In the genomic region with DNA sequence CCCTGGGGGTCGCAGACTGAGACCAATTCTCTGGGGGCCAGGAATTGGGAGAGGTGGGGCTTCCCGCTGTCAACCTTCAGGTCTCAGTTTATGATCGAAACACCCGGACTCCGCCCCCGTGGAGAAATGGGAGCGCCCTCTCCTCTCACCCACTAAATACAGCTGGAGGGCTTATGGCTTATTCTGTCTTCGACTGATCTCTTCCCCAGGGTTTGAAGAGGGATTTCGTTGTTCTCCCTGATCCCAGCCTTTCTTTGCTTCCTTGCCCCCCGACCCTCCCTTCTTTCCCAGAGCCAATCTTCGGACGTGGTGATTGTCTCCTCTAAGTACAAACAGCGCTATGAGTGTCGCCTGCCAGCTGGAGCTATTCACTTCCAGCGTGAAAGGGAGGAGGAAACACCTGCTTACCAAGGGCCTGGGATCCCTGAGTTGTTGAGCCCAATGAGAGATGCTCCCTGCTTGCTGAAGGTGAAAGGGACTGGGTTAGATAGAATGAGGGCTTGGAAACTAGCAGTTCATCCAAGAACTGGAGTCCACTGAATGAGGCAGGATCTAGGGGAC, we compare ENCODE assay signal across 10 cellular contexts. TPM values are rescaled to one million over a fixed set of nuclear protein-coding genes. Genes with fewer than 3 reads are reported as not detected.
DNase-seq lines count a peak whose midpoint lies in the region; ATAC-seq and TF ChIP-seq lines count a peak whose summit lies in the region.
"Had no signal": no experiment of that assay in that cellular context is flagged by ENCODE, and none has a peak within 500 bp of the region (broad histone marks: within the 10 kb centered on the region; RNA-seq: fewer than 3 reads in every experiment).

No MANE protein-coding gene starts in this region.

- H3K9me3 ChIP-seq in OCI-LY1 (ENCODE audit: low read length): peaks cover 3% of the 10 kb centered on the region; the same call in 1 of the 2 replicates
- no peaks in the 10 kb centered on the region for H3K9me3 ChIP-seq in esophagus squamous epithelium
- no peaks in the 10 kb centered on the region for H3K9me3 ChIP-seq in ovary

- TF ChIP-seq POLR2A in esophagus squamous epithelium (IDR thresholded peaks at IDR 0.05) (no peak), ovary (IDR thresholded peaks at IDR 0.05) (no peak)

- H3K27ac ChIP-seq in OCI-LY1 (ENCODE audit: low read depth, low read length, poor library complexity, severe bottlenecking) (peak overlapping the region; percentile 42), esophagus squamous epithelium (peak overlapping the region; percentile 85 to 91 (median 88)), ovary (peak overlapping the region in 1 of 2 donors; percentile 63)

- H3K36me3 Mint-ChIP-seq in activated CD4-positive, alpha-beta memory T cell treated with anti-CD3 and anti-CD28 coated beads for 36 hours: peaks cover 17% of the 10 kb centered on the region
- peaks cover 39% of the 10 kb centered on the region for H3K36me3 Mint-ChIP-seq in activated CD4-positive, alpha-beta memory T cell treated with anti-CD3 and anti-CD28 coated beads, Interleukin-2, amount 10 ng/mL, durations not matched to agents 7 days and 5 days (ENCODE audit: low read depth)

- H3K27me3 Mint-ChIP-seq in activated CD4-positive, alpha-beta memory T cell treated with anti-CD3 and anti-CD28 coated beads for 36 hours: no peaks in the 10 kb centered on the region
- H3K27me3 Mint-ChIP-seq in activated CD4-positive, alpha-beta memory T cell treated with anti-CD3 and anti-CD28 coated beads, Interleukin-2, amount 10 ng/mL, durations not matched to agents 7 days and 5 days: peaks cover 10% of the 10 kb centered on the region
- H3K27me3 Mint-ChIP-seq: activated naive CD4-positive, alpha-beta T cell treated with anti-CD3 and anti-CD28 coated beads, Interleukin-2, amount 50 U/mL, for 24 hours; stimulated activated naive CD8-positive, alpha-beta T cell treated with anti-CD3 and anti-CD28 coated beads, Interleukin-15, Interleukin-2, amounts not matched to agents 100 ng/mL and 50 ng/mL, for 24 hours had no signal

- peak overlapping the region; percentile 88 for H3K9ac ChIP-seq in OCI-LY1 (ENCODE audit: low read length)

- peak overlapping the region; percentile 67 for H2AFZ ChIP-seq in OCI-LY1 (ENCODE audit: low read length)

- H3K4me3 Mint-ChIP-seq in activated CD4-positive, alpha-beta memory T cell treated with anti-CD3 and anti-CD28 coated beads for 36 hours: no peak overlapping the region
- H3K4me3 Mint-ChIP-seq in activated CD4-positive, alpha-beta memory T cell treated with anti-CD3 and anti-CD28 coated beads, Interleukin-2, amount 10 ng/mL, durations not matched to agents 7 days and 5 days: no peak overlapping the region
- H3K4me3 Mint-ChIP-seq: activated naive CD4-positive, alpha-beta T cell treated with anti-CD3 and anti-CD28 coated beads, Interleukin-2, amount 50 U/mL, for 24 hours; stimulated activated naive CD8-positive, alpha-beta T cell treated with anti-CD3 and anti-CD28 coated beads, Interleukin-15, Interleukin-2, amounts not matched to agents 100 ng/mL and 50 ng/mL, for 24 hours had no signal

- POLR2A ChIA-PET in activated CD4-positive, alpha-beta memory T cell treated with anti-CD3 and anti-CD28 coated beads for 36 hours (lab: Charles Lee): interaction anchor here (0.7 to 2.7 kb wide), 4 partner anchors 9 to 104 kb away, joined by 3 to 11 read pairs (median 3); partner anchors contain the start of gene PIP4K2C
- POLR2A ChIA-PET in activated CD4-positive, alpha-beta memory T cell treated with anti-CD3 and anti-CD28 coated beads, Interleukin-2, amount 10 ng/mL, durations not matched to agents 7 days and 5 days (lab: Charles Lee): interaction anchor here (0.7 to 2.3 kb wide), 12 partner anchors 11 to 1225 kb away, joined by 3 to 16 read pairs (median 3); partner anchors contain the start of genes B4GALNT1 and TSPAN31

- H3F3A ChIP-seq in OCI-LY1 (ENCODE audit: insufficient read depth, low read length): no peaks in the 10 kb centered on the region

- WGBS in esophagus squamous epithelium, 2 donors: 0 to 1% methylated on average over 11 to 14 of the region's 15 CpGs
- WGBS in ovary, 3 donors: 0 to 1% (median 1%) methylated on average over 15 of the region's 15 CpGs

- DNase-seq in activated CD4-positive, alpha-beta memory T cell treated with anti-CD3 and anti-CD28 coated beads for 36 hours: peak; percentile 33
- DNase-seq in activated CD4-positive, alpha-beta memory T cell treated with anti-CD3 and anti-CD28 coated beads, Interleukin-2, amount 10 ng/mL, durations not matched to agents 7 days and 5 days: no peak
- no peak for DNase-seq in esophagus squamous epithelium (lab: John Stamatoyannopoulos, UW)
- DNase-seq in ovary: peak in 1 of 5 donors; percentile 30
- DNase-seq in central memory CD4-positive, alpha-beta T cell: no peak

- H3K79me2 ChIP-seq in OCI-LY1 (ENCODE audit: insufficient read depth, low read length): 0 out of 2 replicates have a peak, but pooled peaks cover 7% of the 10 kb centered on the region

- no peaks in the 10 kb centered on the region for H3K4me1 Mint-ChIP-seq in activated CD4-positive, alpha-beta memory T cell treated with anti-CD3 and anti-CD28 coated beads for 36 hours (ENCODE audit: low read depth)
- H3K4me1 Mint-ChIP-seq in activated CD4-positive, alpha-beta memory T cell treated with anti-CD3 and anti-CD28 coated beads, Interleukin-2, amount 10 ng/mL, durations not matched to agents 7 days and 5 days: peaks cover 7% of the 10 kb centered on the region
- H3K4me1 Mint-ChIP-seq: activated naive CD4-positive, alpha-beta T cell treated with anti-CD3 and anti-CD28 coated beads, Interleukin-2, amount 50 U/mL, for 24 hours had no signal

- intact Hi-C loops in activated CD4-positive, alpha-beta memory T cell treated with anti-CD3 and anti-CD28 coated beads for 36 hours (cut with micrococcal nuclease): loop anchor here (5.0 kb wide), 2 partner anchors 62 to 217 kb away; partner anchors contain the start of genes ARHGAP9 and B4GALNT1
- intact Hi-C loops in esophagus squamous epithelium (cut with DNase I) (no loop called here), ovary (cut with DNase I) (no loop called here)

- TF ChIP-seq EP300 in ovary (IDR thresholded peaks at IDR 0.05): no peak

- H3K4me1 ChIP-seq in OCI-LY1 (ENCODE audit: insufficient read depth, low read length, severe bottlenecking) (peaks cover 16% of the 10 kb centered on the region), esophagus squamous epithelium (peaks cover 5 to 21% (median 11%) of the 10 kb centered on the region in 3 donors), ovary (ENCODE audit: insufficient read depth) (peaks cover 4% of the 10 kb centered on the region)

- no peaks in the 10 kb centered on the region for H3K27me3 ChIP-seq in OCI-LY1 (ENCODE audit: insufficient read depth, low read length)
- H3K27me3 ChIP-seq in esophagus squamous epithelium: peaks cover 0 to 1% (median 0%) of the 10 kb centered on the region in 4 donors
- H3K27me3 ChIP-seq in ovary: no peaks in the 10 kb centered on the region

- peak overlapping the region; percentile 99 for H3K4me2 ChIP-seq in OCI-LY1 (ENCODE audit: low read length)

- H3K36me3 ChIP-seq in OCI-LY1 (ENCODE audit: insufficient read depth, low read length) (peaks cover 37% of the 10 kb centered on the region), esophagus squamous epithelium (peaks cover 0 to 41% (median 15%) of the 10 kb centered on the region in 3 donors), ovary (no peaks in the 10 kb centered on the region)

- no peaks in the 10 kb centered on the region for H3K9me2 ChIP-seq in OCI-LY1 (ENCODE audit: low read depth, low read length)

- H3K9me3 Mint-ChIP-seq in activated CD4-positive, alpha-beta memory T cell treated with anti-CD3 and anti-CD28 coated beads for 36 hours: no peaks in the 10 kb centered on the region
- no peaks in the 10 kb centered on the region for H3K9me3 Mint-ChIP-seq in activated CD4-positive, alpha-beta memory T cell treated with anti-CD3 and anti-CD28 coated beads, Interleukin-2, amount 10 ng/mL, durations not matched to agents 7 days and 5 days
- H3K9me3 Mint-ChIP-seq: activated naive CD4-positive, alpha-beta T cell treated with anti-CD3 and anti-CD28 coated beads, Interleukin-2, amount 50 U/mL, for 24 hours; stimulated activated naive CD8-positive, alpha-beta T cell treated with anti-CD3 and anti-CD28 coated beads, Interleukin-15, Interleukin-2, amounts not matched to agents 100 ng/mL and 50 ng/mL, for 24 hours had no signal

- CTCF ChIA-PET in activated CD4-positive, alpha-beta memory T cell treated with anti-CD3 and anti-CD28 coated beads for 36 hours (lab: Charles Lee): interaction anchor here (1.0 to 3.7 kb wide), 3 partner anchors 47 to 110 kb away, joined by 4 to 35 read pairs (median 13); no protein-coding TSS in a partner anchor
- CTCF ChIA-PET in activated CD4-positive, alpha-beta memory T cell treated with anti-CD3 and anti-CD28 coated beads, Interleukin-2, amount 10 ng/mL, durations not matched to agents 7 days and 5 days (lab: Charles Lee): interaction anchor here (0.8 to 3.3 kb wide), 4 partner anchors 12 to 61 kb away, joined by 3 to 16 read pairs (median 8); partner anchors contain the start of gene B4GALNT1

- H3K27ac Mint-ChIP-seq in activated CD4-positive, alpha-beta memory T cell treated with anti-CD3 and anti-CD28 coated beads for 36 hours: no peak overlapping the region
- no peak overlapping the region for H3K27ac Mint-ChIP-seq in activated CD4-positive, alpha-beta memory T cell treated with anti-CD3 and anti-CD28 coated beads, Interleukin-2, amount 10 ng/mL, durations not matched to agents 7 days and 5 days
- H3K27ac Mint-ChIP-seq: stimulated activated naive CD8-positive, alpha-beta T cell treated with anti-CD3 and anti-CD28 coated beads, Interleukin-15, Interleukin-2, amounts not matched to agents 100 ng/mL and 50 ng/mL, for 24 hours had no signal

- no peaks in the 10 kb centered on the region for H4K20me1 ChIP-seq in OCI-LY1 (ENCODE audit: insufficient read depth, low read length)

- H3K4me3 ChIP-seq in OCI-LY1 (ENCODE audit: low read depth, low read length, poor library complexity, severe bottlenecking) (peak overlapping the region; percentile 89), esophagus squamous epithelium (peak overlapping the region; percentile 77 to 96 (median 84)), ovary (peak overlapping the region; percentile 85)

- ATAC-seq in GM18870 (IDR thresholded peaks at IDR 0.05; ENCODE audit: unreplicated experiment): no peak
- ATAC-seq in HG03196 (IDR thresholded peaks at IDR 0.05; ENCODE audit: unreplicated experiment): no peak

- TF ChIP-seq CTCF in OCI-LY1 (IDR thresholded peaks at IDR 0.05; ENCODE audit: low read length) (no peak), esophagus squamous epithelium (IDR thresholded peaks at IDR 0.05) (no peak), ovary (IDR thresholded peaks at IDR 0.05) (no peak)

RNA-seq across cellular contexts. Expression of gene OS9, which starts 0.6 kb away (rescaled TPM):
- total RNA-seq in activated CD4-positive, alpha-beta memory T cell treated with anti-CD3 and anti-CD28 coated beads for 36 hours: 10 to 100 TPM; 73.4 to 74.8 TPM
- total RNA-seq in activated CD4-positive, alpha-beta memory T cell treated with anti-CD3 and anti-CD28 coated beads, Interleukin-2, amount 10 ng/mL, durations not matched to agents 7 days and 5 days: 100 to 1,000 TPM; 146 to 152 TPM
- total RNA-seq in esophagus squamous epithelium (100 to 1,000 TPM; 151 to 231 (median 168) TPM), ovary (100 to 1,000 TPM; 128 to 227 (median 200) TPM)
- polyA plus RNA-seq in ovary: 100 to 1,000 TPM; 197 to 387 TPM

RNA-seq across cellular contexts. Expression of gene AGAP2, which starts 44.0 kb away (rescaled TPM):
- total RNA-seq in activated CD4-positive, alpha-beta memory T cell treated with anti-CD3 and anti-CD28 coated beads for 36 hours: 10 to 100 TPM; 32.4 to 34.0 TPM
- 10 to 100 TPM; 84.5 to 85.1 TPM for total RNA-seq in activated CD4-positive, alpha-beta memory T cell treated with anti-CD3 and anti-CD28 coated beads, Interleukin-2, amount 10 ng/mL, durations not matched to agents 7 days and 5 days
- 1 to 10 TPM in 3 of 4 donors, under 1 TPM in 1; 0.88 to 2.3 (median 1.3) TPM for total RNA-seq in esophagus squamous epithelium
- total RNA-seq in ovary: under 1 TPM; 0.34 to 0.99 (median 0.60) TPM
- 1 to 10 TPM in 1 of 2 donors, under 1 TPM in 1; 0.33 to 1.3 TPM for polyA plus RNA-seq in ovary

RNA-seq across cellular contexts. Expression of gene TSPAN31, which starts 50.3 kb away (rescaled TPM):
- total RNA-seq in activated CD4-positive, alpha-beta memory T cell treated with anti-CD3 and anti-CD28 coated beads for 36 hours: 10 to 100 TPM; 11.7 to 15.0 TPM
- total RNA-seq in activated CD4-positive, alpha-beta memory T cell treated with anti-CD3 and anti-CD28 coated beads, Interleukin-2, amount 10 ng/mL, durations not matched to agents 7 days and 5 days: 10 to 100 TPM; 21.8 to 23.0 TPM
- total RNA-seq in esophagus squamous epithelium (10 to 100 TPM; 37.2 to 62.5 (median 40.2) TPM), ovary (10 to 100 TPM; 27.7 to 64.0 (median 32.5) TPM)
- 10 to 100 TPM; 44.0 to 63.7 TPM for polyA plus RNA-seq in ovary

RNA-seq across cellular contexts. Expression of gene CDK4, which starts 57.6 kb away (rescaled TPM):
- total RNA-seq in activated CD4-positive, alpha-beta memory T cell treated with anti-CD3 and anti-CD28 coated beads for 36 hours: 100 to 1,000 TPM; 181 to 195 TPM
- total RNA-seq in activated CD4-positive, alpha-beta memory T cell treated with anti-CD3 and anti-CD28 coated beads, Interleukin-2, amount 10 ng/mL, durations not matched to agents 7 days and 5 days: 10 to 100 TPM; 87.7 to 88.6 TPM
- total RNA-seq in esophagus squamous epithelium (10 to 100 TPM; 42.8 to 96.9 (median 60.4) TPM), ovary (100 to 1,000 TPM; 111 to 175 (median 122) TPM)
- 100 to 1,000 TPM in 1 of 2 donors, 10 to 100 TPM in 1; 82.7 to 127 TPM for polyA plus RNA-seq in ovary

Comparison
In these comparisons a context has a peak if more than half of its experiments do, and no peak if none do; other contexts are left out.
1. RNA of gene AGAP2, which starts 44.0 kb away (total RNA-seq): 84.5 to 85.1 TPM in activated CD4-positive, alpha-beta memory T cell treated with anti-CD3 and anti-CD28 coated beads, Interleukin-2, amount 10 ng/mL, durations not matched to agents 7 days and 5 days and 32.4 to 34.0 TPM in activated CD4-positive, alpha-beta memory T cell treated with anti-CD3 and anti-CD28 coated beads for 36 hours; 0.88 to 2.3 TPM in esophagus squamous epithelium and 0.34 to 0.99 TPM in ovary; every median in the first group is over 10 times any median in the second.
2. Peak in every context shown above with its lines, with median percentiles within 50 percentile points of each other: H3K4me3 ChIP-seq.